14 cellular contexts compared by ENCODE assay signal in genomic region chr12:64147011-64147671, GRCh38.
DNase-seq lines count a peak whose midpoint lies in the region; ATAC-seq, FAIRE-seq and TF ChIP-seq lines count a peak whose summit lies in the region.
"Had no signal": no experiment of that assay in that cellular context is flagged by ENCODE, and none has a peak within 500 bp of the region (broad histone marks: within the 10 kb centered on the region; RNA-seq: fewer than 3 reads in every experiment).

No MANE protein-coding gene starts in this region.

- H3K9ac ChIP-seq in H1 (replicated peaks in 1 of 4; ENCODE audit: extremely low read depth in 1 of 4, low read depth in 3 of 4, low read length in 3 of 4): peak overlapping the region in 1 of 4 experiments; percentile 50; a peak in 1 of 7 replicates
- H3K9ac ChIP-seq in HepG2 (ENCODE audit: insufficient read depth, low read depth, low read length): no peak overlapping the region

- in situ Hi-C loops in HepG2 (cut with HindIII; ENCODE audit: extremely low pct_ligation_motif_present, low pct_unique_long_range_greater_than_20kb): no loop called here

- no peak overlapping the region for H3K56ac ChIP-seq in H1 (replicated peaks; ENCODE audit: insufficient read length, low read depth, low read length)

- H4K20me1 ChIP-seq in H1 (replicated peaks in 1 of 2; ENCODE audit: control insufficient read depth in 1 of 2, insufficient read depth in 2 of 2, low read length in 2 of 2) (no peaks in the 10 kb centered on the region), HepG2 (ENCODE audit: insufficient read depth, low read length) (no peaks in the 10 kb centered on the region)

- TF ChIP-seq EP300 in H1 (IDR thresholded peaks at IDR 0.05; ENCODE audit: borderline replicate concordance in 1 of 2, low read depth in 2 of 2, low read length in 2 of 2): no peak
- TF ChIP-seq EP300 in HepG2 (IDR thresholded peaks at IDR 0.05; ENCODE audit: low read depth in 2 of 2, low read length in 2 of 2): no peak
- no peak for TF ChIP-seq EP300 in HepG2 (CRISPR knock-in tag; IDR thresholded peaks at IDR 0.05; ENCODE audit: borderline replicate concordance)

- H3K9me3 Mint-ChIP-seq in activated naive CD4-positive, alpha-beta T cell treated with anti-CD3 and anti-CD28 coated beads for 36 hours: no peaks in the 10 kb centered on the region
- H3K9me3 Mint-ChIP-seq in activated naive CD4-positive, alpha-beta T cell treated with anti-CD3 and anti-CD28 coated beads, Interleukin-2, amount 50 U/mL, for 72 hours: peaks cover 0 to 4% of the 10 kb centered on the region in 2 donors
- H3K9me3 Mint-ChIP-seq in stimulated activated memory B cell treated with anti-CD40 and anti-IgM and Interleukin-4, amounts not matched to agents 10 μg/mL and 1 μg/mL and 100 μg/mL, for 72 hours: no peaks in the 10 kb centered on the region
- H3K9me3 Mint-ChIP-seq: dendritic cell treated with granulocyte-macrophage colony-stimulating factor and Interleukin-4, amounts not matched to agents 40 ng/mL and 50 ng/mL, for 4 days had no signal

- no peak overlapping the region for H4K91ac ChIP-seq in H1 (replicated peaks; ENCODE audit: insufficient read length, low read length)

- H3K79me2 ChIP-seq in H1 (ENCODE audit: control insufficient read depth in 1 of 2, insufficient read depth in 2 of 2, low read length in 2 of 2) (no peaks in the 10 kb centered on the region), HepG2 (ENCODE audit: insufficient read depth, low read length) (no peaks in the 10 kb centered on the region)

- TF ChIP-seq RAD21 in H1 (IDR thresholded peaks at IDR 0.05 in 1 of 2, conservative IDR thresholded peaks at IDR 0.05 in 1 of 2; ENCODE audit: low read depth in 2 of 2, low read length in 2 of 2) (no peak), HepG2 (CRISPR knock-in tag; IDR thresholded peaks at IDR 0.05) (no peak)

- H3K4me1 ChIP-seq in H1 (replicated peaks in 1 of 4; ENCODE audit: control insufficient read depth in 3 of 4, insufficient read depth in 4 of 4, low read length in 3 of 4) (no peaks in the 10 kb centered on the region; a peak in 2 of 7 replicates), HepG2 (ENCODE audit: insufficient read depth, low read length) (no peaks in the 10 kb centered on the region), lower lobe of right lung (no peaks in the 10 kb centered on the region)

- ATAC-seq in activated naive CD4-positive, alpha-beta T cell treated with anti-CD3 and anti-CD28 coated beads, Interleukin-2, amount 50 U/mL, for 72 hours: no peak
- ATAC-seq in stimulated activated memory B cell treated with anti-CD40 and anti-IgM and Interleukin-4, amounts not matched to agents 10 μg/mL and 1 μg/mL and 100 μg/mL, for 72 hours: peak; percentile 25
- no peak for ATAC-seq in HepG2
- ATAC-seq in lower lobe of right lung: no peak

- peak overlapping the region; percentile 96; the same call in 1 of the 2 replicates for H2AK5ac ChIP-seq in H1 (ENCODE audit: low read depth, low read length)

- H3K4me1 Mint-ChIP-seq in activated naive CD4-positive, alpha-beta T cell treated with anti-CD3 and anti-CD28 coated beads for 36 hours (ENCODE audit: low read depth): peaks cover 5% of the 10 kb centered on the region
- peaks cover 7% of the 10 kb centered on the region for H3K4me1 Mint-ChIP-seq in stimulated activated memory B cell treated with anti-CD40 and anti-IgM and Interleukin-4, amounts not matched to agents 10 μg/mL and 1 μg/mL and 100 μg/mL, for 72 hours

- BruUV-seq in HepG2 (replicated peaks; lab: Mats Ljungman, UMichigan): no TSS peak

- no peak overlapping the region for H4K8ac ChIP-seq in H1 (ENCODE audit: extremely low read depth, insufficient read depth, low read length)

- H2BK20ac ChIP-seq in H1 (ENCODE audit: low read length): no peak overlapping the region

- peak overlapping the region; percentile 47 for H3K4me3 Mint-ChIP-seq in activated naive CD4-positive, alpha-beta T cell treated with anti-CD3 and anti-CD28 coated beads for 36 hours
- H3K4me3 Mint-ChIP-seq in stimulated activated memory B cell treated with anti-CD40 and anti-IgM and Interleukin-4, amounts not matched to agents 10 μg/mL and 1 μg/mL and 100 μg/mL, for 72 hours: peak overlapping the region; percentile 69
- H3K4me3 Mint-ChIP-seq: dendritic cell treated with granulocyte-macrophage colony-stimulating factor and Interleukin-4, amounts not matched to agents 40 ng/mL and 50 ng/mL, for 4 days had no signal

- no peak overlapping the region; the same call in 1 of the 2 replicates for H2BK12ac ChIP-seq in H1 (ENCODE audit: low read depth, low read length)

- H3K27ac ChIP-seq in H1 (ENCODE audit: low read depth, low read length) (no peak overlapping the region), HepG2 (ENCODE audit: extremely low read length, insufficient read depth, low read length) (no peak overlapping the region), lower lobe of right lung (no peak overlapping the region)

- H3K79me1 ChIP-seq in H1 (ENCODE audit: low read depth, low read length): no peaks in the 10 kb centered on the region

- H2BK5ac ChIP-seq in H1 (ENCODE audit: low read depth, low read length): no peak overlapping the region

- no peak for FAIRE-seq in H1 (lab: Jason Lieb, UNC)
- FAIRE-seq in HepG2 (lab: Jason Lieb, UNC): no peak
- FAIRE-seq: urothelium cell line had no signal

- H3K27me3 Mint-ChIP-seq in activated naive CD4-positive, alpha-beta T cell treated with anti-CD3 and anti-CD28 coated beads for 36 hours (ENCODE audit: low read depth): no peaks in the 10 kb centered on the region
- H3K27me3 Mint-ChIP-seq in stimulated activated memory B cell treated with anti-CD40 and anti-IgM and Interleukin-4, amounts not matched to agents 10 μg/mL and 1 μg/mL and 100 μg/mL, for 72 hours: no peaks in the 10 kb centered on the region
- H3K27me3 Mint-ChIP-seq: dendritic cell treated with granulocyte-macrophage colony-stimulating factor and Interleukin-4, amounts not matched to agents 40 ng/mL and 50 ng/mL, for 4 days; progenitor cell of endocrine pancreas had no signal

- CTCF ChIA-PET in activated naive CD4-positive, alpha-beta T cell treated with anti-CD3 and anti-CD28 coated beads for 36 hours (lab: Charles Lee): no interaction called here
- CTCF ChIA-PET in H1 (lab: Charles Lee; ENCODE audit: partially characterized antibody) (interaction anchor here (1.0 to 1.7 kb wide), 3 partner anchors 33 to 109 kb away, joined by 3 read pairs; no protein-coding TSS in a partner anchor), HepG2 (lab: Yijun Ruan, JAX; ENCODE audit: low intra/inter-chr PET ratio, low total read pairs) (no interaction called here)

- H3K36me3 ChIP-seq in H1 (ENCODE audit: control insufficient read depth in 2 of 4, insufficient read depth in 4 of 4, low read length in 3 of 4) (no peaks in the 10 kb centered on the region), HepG2 (replicated peaks in 1 of 2; ENCODE audit: control insufficient read depth in 1 of 2, insufficient read depth in 2 of 2, low read length in 2 of 2) (peaks cover 2 to 3% of the 10 kb centered on the region in 2 experiments; a peak in 2 of 5 replicates), lower lobe of right lung (peaks cover 15% of the 10 kb centered on the region)

- no peak overlapping the region for H2BK120ac ChIP-seq in H1 (replicated peaks; ENCODE audit: low read depth, low read length)

- TF ChIP-seq CTCF in H1 (IDR thresholded peaks at IDR 0.05; ENCODE audit: control extremely low read depth in 1 of 3, insufficient read depth in 1 of 3, low read depth in 1 of 3, low read length in 3 of 3): no peak
- no peak for TF ChIP-seq CTCF in HepG2 (CRISPR knock-in tag; IDR thresholded peaks at IDR 0.05)
- no peak for TF ChIP-seq CTCF in lower lobe of right lung (IDR thresholded peaks at IDR 0.05)

- no peaks in the 10 kb centered on the region for H3K9me3 ChIP-seq in H1 (ENCODE audit: insufficient read depth in 2 of 2, low read depth in 1 of 2, low read length in 1 of 2)
- H3K9me3 ChIP-seq in HepG2 (ENCODE audit: low read length): no peaks in the 10 kb centered on the region
- no peaks in the 10 kb centered on the region for H3K9me3 ChIP-seq in lower lobe of right lung

- no peak overlapping the region for H4K5ac ChIP-seq in H1 (ENCODE audit: insufficient read length, low read depth, low read length)

- no peak overlapping the region for H3K27ac Mint-ChIP-seq in activated naive CD4-positive, alpha-beta T cell treated with anti-CD3 and anti-CD28 coated beads for 36 hours
- no peak overlapping the region for H3K27ac Mint-ChIP-seq in activated naive CD4-positive, alpha-beta T cell treated with anti-CD3 and anti-CD28 coated beads, Interleukin-2, amount 50 U/mL, for 72 hours
- H3K27ac Mint-ChIP-seq in stimulated activated memory B cell treated with anti-CD40 and anti-IgM and Interleukin-4, amounts not matched to agents 10 μg/mL and 1 μg/mL and 100 μg/mL, for 72 hours: peak overlapping the region; percentile 37
- H3K27ac Mint-ChIP-seq: dendritic cell treated with granulocyte-macrophage colony-stimulating factor and Interleukin-4, amounts not matched to agents 40 ng/mL and 50 ng/mL, for 4 days; progenitor cell of endocrine pancreas had no signal

- no peak overlapping the region for H2AFZ ChIP-seq in H1 (ENCODE audit: low read length)
- H2AFZ ChIP-seq in HepG2 (ENCODE audit: low read length): no peak overlapping the region

- TF ChIP-seq POLR2A in H1 (IDR thresholded peaks at IDR 0.05; ENCODE audit: control extremely low read depth in 1 of 2, low read depth in 2 of 2, low read length in 2 of 2) (no peak), HepG2 (IDR thresholded peaks at IDR 0.05; ENCODE audit: insufficient read depth in 1 of 2, low read depth in 2 of 2, low read length in 2 of 2) (no peak)

- no peak overlapping the region for H3K14ac ChIP-seq in H1 (ENCODE audit: insufficient read length)

- 85% methylated on average over 21 of the region's 21 CpGs; no CpG with 5 or more reads in 1 of the 2 experiments for WGBS in H1 (ENCODE audit: extremely low coverage in 1 of 2, insufficient coverage in 1 of 2, insufficient read length in 1 of 2, insufficient replicate concordance in 2 of 2, low coverage in 1 of 2, low lambda C conversion rate in 2 of 2, missing lambda C conversion rate in 1 of 2), 2 experiments
- 95% methylated on average over 21 of the region's 21 CpGs for WGBS in HepG2 (ENCODE audit: low lambda C conversion rate)

- POLR2A ChIA-PET in H1 (lab: Charles Lee; ENCODE audit: partially characterized antibody): no interaction called here
- POLR2A ChIA-PET in HepG2 (lab: Yijun Ruan, JAX): no interaction called here

- H3K23ac ChIP-seq in H1 (ENCODE audit: insufficient read length): no peak overlapping the region

- H2BK15ac ChIP-seq in H1 (ENCODE audit: low read length): no peak overlapping the region

- no peak overlapping the region for H3K4ac ChIP-seq in H1 (replicated peaks; ENCODE audit: insufficient read length, low read depth, low read length)

- no peaks in the 10 kb centered on the region for H3K23me2 ChIP-seq in H1 (ENCODE audit: low read depth, low read length)

- H3K4me3 ChIP-seq in H1 (ENCODE audit: extremely low read depth in 1 of 4, insufficient read depth in 2 of 4, low read depth in 3 of 4, low read length in 4 of 4): no peak overlapping the region
- H3K4me3 ChIP-seq in HepG2 (replicated peaks in 1 of 3; ENCODE audit: insufficient read depth in 1 of 3, low read depth in 2 of 3, low read length in 3 of 3): no peak overlapping the region
- H3K4me3 ChIP-seq in lower lobe of right lung: no peak overlapping the region

- peaks cover 2% of the 10 kb centered on the region for H3K36me3 Mint-ChIP-seq in activated naive CD4-positive, alpha-beta T cell treated with anti-CD3 and anti-CD28 coated beads for 36 hours (ENCODE audit: low read depth)
- no peaks in the 10 kb centered on the region for H3K36me3 Mint-ChIP-seq in activated naive CD4-positive, alpha-beta T cell treated with anti-CD3 and anti-CD28 coated beads, Interleukin-2, amount 50 U/mL, for 72 hours
- peaks cover 6% of the 10 kb centered on the region for H3K36me3 Mint-ChIP-seq in stimulated activated memory B cell treated with anti-CD40 and anti-IgM and Interleukin-4, amounts not matched to agents 10 μg/mL and 1 μg/mL and 100 μg/mL, for 72 hours

- no peak for DNase-seq in activated naive CD4-positive, alpha-beta T cell treated with anti-CD3 and anti-CD28 coated beads for 36 hours
- no peak for DNase-seq in activated naive CD4-positive, alpha-beta T cell treated with anti-CD3 and anti-CD28 coated beads, Interleukin-2, amount 50 U/mL, for 72 hours (ENCODE audit: low spot score in 2 of 2)
- DNase-seq in NCI-H748 treated with DMSO at 0.1 percent for 48 hours (lab: John Stamatoyannopoulos, UW): peak; percentile 26
- DNase-seq in H1 (ENCODE audit: low read depth in 1 of 2, low spot score in 2 of 2): no peak
- no peak for DNase-seq in HepG2 (ENCODE audit: low spot score)
- no peak for DNase-seq in lower lobe of right lung
- no peak for DNase-seq in foreskin melanocyte
- DNase-seq: DND-41, NCI-H774, SIG-M5 had no signal

- H3K27me3 ChIP-seq in H1 (replicated peaks in 1 of 4; ENCODE audit: control insufficient read depth in 3 of 4, extremely low read depth in 1 of 4, insufficient read depth in 3 of 4, low read length in 3 of 4) (no peaks in the 10 kb centered on the region), HepG2 (ENCODE audit: control insufficient read depth in 1 of 2, insufficient read depth in 2 of 2, low read length in 2 of 2) (no peaks in the 10 kb centered on the region), lower lobe of right lung (ENCODE audit: low read depth) (no peaks in the 10 kb centered on the region)

- H3K18ac ChIP-seq in H1 (ENCODE audit: extremely low read depth, low read length): no peak overlapping the region

- H3K4me2 ChIP-seq in H1 (ENCODE audit: insufficient read depth in 1 of 2, low read depth in 2 of 2, low read length in 2 of 2) (no peak overlapping the region; a peak in 1 of 4 replicates), HepG2 (ENCODE audit: low read depth, low read length) (no peak overlapping the region)

- intact Hi-C loops in activated naive CD4-positive, alpha-beta T cell treated with anti-CD3 and anti-CD28 coated beads for 36 hours (cut with micrococcal nuclease): no loop called here
- intact Hi-C loops in HepG2 (cut with micrococcal nuclease; ENCODE audit: unreplicated experiment): no loop called here
- intact Hi-C loops in lower lobe of right lung (cut with DNase I): no loop called here
